Comparison of ENCODE assay signal across 1 cellular context in the genomic region with DNA sequence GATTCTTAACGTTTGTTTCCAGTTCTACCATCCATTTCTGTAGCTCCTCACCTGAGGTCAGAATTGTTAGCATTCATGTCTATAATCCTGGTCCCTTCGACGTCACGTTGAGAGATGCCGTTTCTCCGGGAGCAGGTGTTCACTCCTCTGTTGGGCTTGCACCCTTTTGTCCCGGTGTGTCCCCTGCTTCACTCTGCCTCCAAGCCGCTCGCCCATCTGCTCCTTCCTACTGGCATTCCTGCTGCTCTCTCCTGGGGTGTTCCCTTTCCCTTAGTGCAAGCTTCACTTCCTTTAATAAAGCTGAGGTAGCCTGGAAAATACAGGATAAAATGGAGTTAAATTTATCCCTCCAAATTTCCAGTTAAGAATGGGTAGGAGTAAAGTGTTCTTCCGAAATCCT.
TF ChIP-seq lines count a peak whose summit lies in the region.

No MANE protein-coding gene starts in this region.

TF ChIP-seq in IMR-90, 13 proteins besides CTCF, POLR2A, EP300 and RAD21:
- TF ChIP-seq MAZ (IDR thresholded peaks at IDR 0.05; ENCODE audit: borderline replicate concordance, low read depth, low read length) (no peak), MXI1 (IDR thresholded peaks at IDR 0.05; ENCODE audit: borderline replicate concordance, low read depth, low read length) (no peak), NFE2L2 (IDR thresholded peaks at IDR 0.05; ENCODE audit: low read depth, low read length) (no peak), CHD1 (IDR thresholded peaks at IDR 0.05; ENCODE audit: low read depth, low read length) (no peak), FOS (IDR thresholded peaks at IDR 0.05; ENCODE audit: low read depth, low read length) (no peak), RCOR1 (IDR thresholded peaks at IDR 0.05; ENCODE audit: insufficient replicate concordance, low read length) (no peak), CEBPB (IDR thresholded peaks at IDR 0.05; ENCODE audit: low read depth, low read length) (no peak), MAFK (IDR thresholded peaks at IDR 0.05; ENCODE audit: low read depth, low read length) (no peak), RFX5 (IDR thresholded peaks at IDR 0.05; ENCODE audit: low read depth, low read length) (no peak), SMC3 (IDR thresholded peaks at IDR 0.05; ENCODE audit: low read depth, low read length) (no peak), BHLHE40 (IDR thresholded peaks at IDR 0.05; ENCODE audit: low read depth, low read length) (no peak)
- TF ChIP-seq, protein P1, sequence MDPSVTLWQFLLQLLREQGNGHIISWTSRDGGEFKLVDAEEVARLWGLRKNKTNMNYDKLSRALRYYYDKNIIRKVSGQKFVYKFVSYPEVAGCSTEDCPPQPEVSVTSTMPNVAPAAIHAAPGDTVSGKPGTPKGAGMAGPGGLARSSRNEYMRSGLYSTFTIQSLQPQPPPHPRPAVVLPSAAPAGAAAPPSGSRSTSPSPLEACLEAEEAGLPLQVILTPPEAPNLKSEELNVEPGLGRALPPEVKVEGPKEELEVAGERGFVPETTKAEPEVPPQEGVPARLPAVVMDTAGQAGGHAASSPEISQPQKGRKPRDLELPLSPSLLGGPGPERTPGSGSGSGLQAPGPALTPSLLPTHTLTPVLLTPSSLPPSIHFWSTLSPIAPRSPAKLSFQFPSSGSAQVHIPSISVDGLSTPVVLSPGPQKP (IDR thresholded peaks at IDR 0.05; ENCODE audit: borderline replicate concordance, low read depth, low read length): no peak
- TF ChIP-seq, protein P2, sequence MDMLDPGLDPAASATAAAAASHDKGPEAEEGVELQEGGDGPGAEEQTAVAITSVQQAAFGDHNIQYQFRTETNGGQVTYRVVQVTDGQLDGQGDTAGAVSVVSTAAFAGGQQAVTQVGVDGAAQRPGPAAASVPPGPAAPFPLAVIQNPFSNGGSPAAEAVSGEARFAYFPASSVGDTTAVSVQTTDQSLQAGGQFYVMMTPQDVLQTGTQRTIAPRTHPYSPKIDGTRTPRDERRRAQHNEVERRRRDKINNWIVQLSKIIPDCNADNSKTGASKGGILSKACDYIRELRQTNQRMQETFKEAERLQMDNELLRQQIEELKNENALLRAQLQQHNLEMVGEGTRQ (IDR thresholded peaks at IDR 0.05; ENCODE audit: low read depth, low read length): no peak
